ENCODE assay signal across 19 cellular contexts in genomic region chr14:55366271-55366670, GRCh38. TPM values are rescaled to one million over a fixed set of nuclear protein-coding genes. Genes with fewer than 3 reads are reported as not detected.
DNase-seq lines count a peak whose midpoint lies in the region; ATAC-seq, FAIRE-seq and TF ChIP-seq lines count a peak whose summit lies in the region.
"Had no signal": no experiment of that assay in that cellular context is flagged by ENCODE, and none has a peak within 500 bp of the region (broad histone marks: within the 10 kb centered on the region; RNA-seq: fewer than 3 reads in every experiment).

No MANE protein-coding gene starts in this region.

- no peaks in the 10 kb centered on the region for H3K9me3 Mint-ChIP-seq in type B pancreatic cell
- H3K9me3 Mint-ChIP-seq: activated naive CD4-positive, alpha-beta T cell treated with anti-CD3 and anti-CD28 coated beads, Interleukin-2, amount 50 U/mL, for 24 hours; central memory CD8-positive, alpha-beta T cell; nephron; stimulated activated memory B cell treated with anti-CD40 and anti-IgM and Interleukin-4, amounts not matched to agents 10 μg/mL and 1 μg/mL and 100 μg/mL, for 72 hours had no signal

- no peak for TF ChIP-seq CTCF in foreskin fibroblast (IDR thresholded peaks at IDR 0.05; ENCODE audit: low read depth, low read length)
- no peak for TF ChIP-seq CTCF in type B pancreatic cell (conservative IDR thresholded peaks at IDR 0.05)
- TF ChIP-seq CTCF in GM10266 (IDR thresholded peaks at IDR 0.05; ENCODE audit: control insufficient read depth, insufficient read depth, low read depth, missing control alignments): no peak

- peaks cover 40% of the 10 kb centered on the region for H3K36me3 Mint-ChIP-seq in type B pancreatic cell

- ATAC-seq in HG03571 (IDR thresholded peaks at IDR 0.05; ENCODE audit: unreplicated experiment) (no peak), HG03565 (IDR thresholded peaks at IDR 0.05; ENCODE audit: unreplicated experiment) (no peak)
- ATAC-seq: stimulated activated memory B cell treated with anti-CD40 and anti-IgM and Interleukin-4, amounts not matched to agents 10 μg/mL and 1 μg/mL and 100 μg/mL, for 72 hours; upper lobe of right lung had no signal

- peak overlapping the region; percentile 35 for H3K27ac Mint-ChIP-seq in type B pancreatic cell
- H3K27ac Mint-ChIP-seq: activated naive CD4-positive, alpha-beta T cell treated with anti-CD3 and anti-CD28 coated beads, Interleukin-2, amount 50 U/mL, for 24 hours; nephron; stimulated activated memory B cell treated with anti-CD40 and anti-IgM and Interleukin-4, amounts not matched to agents 10 μg/mL and 1 μg/mL and 100 μg/mL, for 72 hours had no signal

- no peak overlapping the region for H3K4me3 Mint-ChIP-seq in type B pancreatic cell
- H3K4me3 Mint-ChIP-seq: activated naive CD4-positive, alpha-beta T cell treated with anti-CD3 and anti-CD28 coated beads, Interleukin-2, amount 50 U/mL, for 24 hours; central memory CD8-positive, alpha-beta T cell; nephron; stimulated activated memory B cell treated with anti-CD40 and anti-IgM and Interleukin-4, amounts not matched to agents 10 μg/mL and 1 μg/mL and 100 μg/mL, for 72 hours had no signal

- H3K4me1 Mint-ChIP-seq in type B pancreatic cell (ENCODE audit: unreplicated experiment): no peaks in the 10 kb centered on the region
- H3K4me1 Mint-ChIP-seq: central memory CD8-positive, alpha-beta T cell; nephron; stimulated activated memory B cell treated with anti-CD40 and anti-IgM and Interleukin-4, amounts not matched to agents 10 μg/mL and 1 μg/mL and 100 μg/mL, for 72 hours had no signal

- H3K27me3 Mint-ChIP-seq in type B pancreatic cell: no peaks in the 10 kb centered on the region
- H3K27me3 Mint-ChIP-seq: activated naive CD4-positive, alpha-beta T cell treated with anti-CD3 and anti-CD28 coated beads, Interleukin-2, amount 50 U/mL, for 24 hours; central memory CD8-positive, alpha-beta T cell; stimulated activated memory B cell treated with anti-CD40 and anti-IgM and Interleukin-4, amounts not matched to agents 10 μg/mL and 1 μg/mL and 100 μg/mL, for 72 hours had no signal

- peak; percentile 65 for FAIRE-seq in H54 (lab: Jason Lieb, UNC)

- H3K4me3 ChIP-seq in foreskin fibroblast (ENCODE audit: low read depth in 1 of 2, low read length in 2 of 2): no peak overlapping the region
- H3K4me3 ChIP-seq: upper lobe of right lung had no signal

- DNase-seq in H54 (ENCODE audit: insufficient read length, low spot score): no peak
- DNase-seq in amniotic epithelial cell (ENCODE audit: low read depth): peak; percentile 36
- DNase-seq in foreskin fibroblast: peak; percentile 64 to 79
- no peak for DNase-seq in type B pancreatic cell (ENCODE audit: extremely low spot score, unreplicated experiment)
- no peak for DNase-seq in COLO829 (ENCODE audit: low spot score)
- DNase-seq in GM10266 (ENCODE audit: extremely low spot score): no peak
- DNase-seq: activated CD8-positive, alpha-beta memory T cell treated with anti-CD3 and anti-CD28 coated beads, Interleukin-2, amount 50 U/mL, for 48 hours; GF-D8; KBM-7; NCI-H1417 treated with DMSO at 0.1 percent for 48 hours; NCI-H226; right cardiac atrium; upper lobe of right lung had no signal

- TF ChIP-seq POLR2A in H54 (IDR thresholded peaks at IDR 0.05; ENCODE audit: low read depth, low read length): no peak

RNA-seq across cellular contexts. Expression of gene ATG14, which starts 45.4 kb away (rescaled TPM):
- total RNA-seq in type B pancreatic cell (ENCODE audit: low replicate concordance): 11.4 and 12.2 TPM in 2 replicates

Comparison
In these comparisons a context has a peak if more than half of its experiments do, and no peak if none do; other contexts are left out.
1. DNase-seq: peak in amniotic epithelial cell (single experiment) and foreskin fibroblast (2 of 2); none in H54 (single experiment), type B pancreatic cell (single experiment), COLO829 (single experiment) and GM10266 (single experiment).